7 cellular contexts compared by ENCODE assay signal in the genomic region with DNA sequence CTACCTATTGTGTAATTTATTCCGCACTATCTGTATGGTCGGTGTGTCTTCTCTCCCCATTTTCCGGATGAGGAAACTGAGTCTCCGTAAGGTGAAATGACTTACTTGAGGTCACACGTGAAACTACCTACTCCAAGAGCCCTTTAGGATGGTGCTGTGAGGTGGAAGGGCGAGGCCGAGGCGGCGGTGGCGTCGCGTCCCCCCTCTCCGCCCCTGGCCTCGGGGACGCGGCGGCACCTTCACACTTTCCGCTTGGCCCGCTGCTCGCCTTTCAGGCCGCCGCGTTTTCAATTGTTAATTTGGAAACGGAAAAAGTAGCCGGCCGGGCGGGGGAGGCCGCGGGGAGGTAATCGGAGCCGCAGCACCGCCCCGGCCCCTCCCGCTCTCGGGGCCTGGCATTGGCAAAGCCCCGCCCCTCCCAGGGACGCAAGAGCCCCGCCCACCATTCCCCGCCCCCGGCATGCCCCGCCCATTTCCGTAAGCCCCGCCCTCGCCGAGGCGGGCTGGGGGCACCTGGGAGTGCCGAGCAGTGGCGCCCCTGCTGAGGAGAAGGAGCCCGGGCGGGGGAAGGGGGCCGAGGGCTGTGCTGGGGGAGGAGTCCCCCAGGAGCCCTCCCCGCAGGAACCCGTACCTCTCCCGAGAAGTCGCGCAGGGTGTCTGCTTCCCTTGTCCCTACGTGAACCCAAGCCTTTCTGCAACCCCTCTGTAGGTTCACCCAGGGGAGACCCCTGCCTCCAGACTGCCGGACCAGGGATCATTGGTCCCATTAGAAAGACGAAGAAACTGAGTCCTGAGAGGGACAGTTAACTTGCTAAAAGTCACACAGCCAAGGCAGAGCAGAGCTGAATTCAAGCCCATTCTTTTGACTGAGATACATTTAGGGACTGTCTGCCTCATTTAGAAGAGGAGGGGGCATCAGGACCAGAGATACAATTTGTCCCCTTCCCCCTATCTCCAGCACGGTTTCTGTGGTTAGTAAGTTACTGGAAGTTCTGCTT. TPM values are rescaled to one million over a fixed set of nuclear protein-coding genes. Genes with fewer than 3 reads are reported as not detected.
DNase-seq lines count a peak whose midpoint lies in the region; ATAC-seq and TF ChIP-seq lines count a peak whose summit lies in the region.

No MANE protein-coding gene starts in this region.

- H3K9me3 ChIP-seq in HUES48 (ENCODE audit: control insufficient read depth, insufficient read depth, low read length) = no peaks in the 10 kb centered on the region
- H3K9me3 ChIP-seq in right atrium auricular region = no peaks in the 10 kb centered on the region
- H3K9me3 ChIP-seq in vagina = no peaks in the 10 kb centered on the region

- H3K27me3 ChIP-seq in HUES48 (ENCODE audit: control insufficient read depth, insufficient read depth, low read length) (peaks cover 18% of the 10 kb centered on the region), right atrium auricular region (no peaks in the 10 kb centered on the region), vagina (no peaks in the 10 kb centered on the region)

- no peak for TF ChIP-seq POLR2A in vagina (IDR thresholded peaks at IDR 0.05)

- peak overlapping the region; percentile 27 for H3K27ac ChIP-seq in HUES48 (ENCODE audit: low read depth, low read length)
- peak overlapping the region; percentile 70 to 78 for H3K27ac ChIP-seq in right atrium auricular region
- peak overlapping the region; percentile 86 for H3K27ac ChIP-seq in vagina

- DNase-seq in SW480 (ENCODE audit: low spot score) = peak; percentile 67
- DNase-seq in activated naive CD8-positive, alpha-beta T cell treated with anti-CD3 and anti-CD28 coated beads, Interleukin-2, amount 50 U/mL, for 16 hours (ENCODE audit: low read depth, low spot score) = peak; percentile 58
- peak; percentile 79 for DNase-seq in right atrium auricular region (ENCODE audit: low spot score)
- DNase-seq in retina = peak; percentile 76
- DNase-seq in vagina (ENCODE audit: extremely low spot score in 2 of 2) = no peak

- H3K36me3 ChIP-seq in HUES48 (ENCODE audit: control insufficient read depth, insufficient read depth, low read length) (no peaks in the 10 kb centered on the region), right atrium auricular region (no peaks in the 10 kb centered on the region), vagina (no peaks in the 10 kb centered on the region)

- H3K4me1 ChIP-seq in HUES48 (ENCODE audit: control insufficient read depth, insufficient read depth, low read length) = peaks cover 36% of the 10 kb centered on the region
- H3K4me1 ChIP-seq in right atrium auricular region = peaks cover 0 to 45% of the 10 kb centered on the region in 2 donors
- H3K4me1 ChIP-seq in vagina = peaks cover 46% of the 10 kb centered on the region

- TF ChIP-seq CTCF in right atrium auricular region (IDR thresholded peaks at IDR 0.05) (no peak), vagina (IDR thresholded peaks at IDR 0.05) (no peak)

- peak; percentile 70 for ATAC-seq in GM19043 (IDR thresholded peaks at IDR 0.05; ENCODE audit: low read depth, unreplicated experiment)

- H3K4me3 ChIP-seq in HUES48 (ENCODE audit: low read depth, low read length) = peak overlapping the region; percentile 54
- H3K4me3 ChIP-seq in right atrium auricular region = peak overlapping the region; percentile 25 to 46
- H3K4me3 ChIP-seq in vagina = peak overlapping the region; percentile 38 to 44

- H3K9ac ChIP-seq in HUES48 (ENCODE audit: low read depth, low read length) = no peak overlapping the region

- intact Hi-C loops in vagina (cut with DNase I) = no loop called here

RNA-seq across cellular contexts. Expression of a gene that starts 18.8 kb away (rescaled TPM):
- total RNA-seq in right atrium auricular region = 1 to 10 TPM; 1.0 to 1.7 TPM
- total RNA-seq in vagina = 2.0 TPM

RNA-seq across cellular contexts. Expression of a gene that starts 59.8 kb away (rescaled TPM):
- total RNA-seq in right atrium auricular region (10 to 100 TPM; 18.8 to 32.7 TPM), vagina (16.5 TPM)

Comparison
In these comparisons a context has a peak if more than half of its experiments do, and no peak if none do; other contexts are left out.
1. H3K27ac ChIP-seq: peak in every context shown above with its lines; median percentile 86 in vagina; 74 in right atrium auricular region; 27 in HUES48.
2. DNase-seq: peak in SW480 (single experiment), activated naive CD8-positive, alpha-beta T cell treated with anti-CD3 and anti-CD28 coated beads, Interleukin-2, amount 50 U/mL, for 16 hours (single experiment), right atrium auricular region (single experiment) and retina (single experiment); none in vagina (0 of 2).
3. Peak in every context shown above with its lines, with median percentiles within 50 percentile points of each other: H3K4me3 ChIP-seq.